Comparison of ENCODE assay signal across 29 cellular contexts in genomic region chr2:9585486-9585885, GRCh38.
"Had no signal": no experiment of that assay in that cellular context is flagged by ENCODE, and none has a peak within 500 bp of the region (broad histone marks: within the 10 kb centered on the region; RNA-seq: fewer than 3 reads in every experiment).

No MANE protein-coding gene starts in this region.

- H3K4me1 Mint-ChIP-seq: activated naive CD8-positive, alpha-beta T cell treated with anti-CD3 and anti-CD28 coated beads for 36 hours had no signal

- H3K9me3 ChIP-seq: adrenal gland, SJCRH30, SK-N-SH had no signal

- H3K4me1 ChIP-seq: SJCRH30 had no signal

- H3K4me3 ChIP-seq: adrenal gland, SJCRH30 had no signal

- DNase-seq: activated CD4-positive, alpha-beta T cell treated with anti-CD3 and anti-CD28 coated beads, Interleukin-2, amount 50 U/mL, for 1 hour; activated CD4-positive, CD25-positive, alpha-beta regulatory T cell; activated CD8-positive, alpha-beta memory T cell treated with anti-CD3 and anti-CD28 coated beads, Interleukin-2, amount 50 U/mL, for 4 hours; activated CD8-positive, alpha-beta T cell treated with anti-CD3 and anti-CD28 coated beads for 36 hours; activated gamma-delta T cell; activated naive CD4-positive, alpha-beta T cell treated with anti-CD3 and anti-CD28 coated beads for 36 hours; activated naive CD8-positive, alpha-beta T cell treated with anti-CD3 and anti-CD28 coated beads for 36 hours; activated T-cell treated with anti-CD3 and anti-CD28 coated beads, Interleukin-2, amount 50 U/mL, for 4 hours; adrenal gland; anterior cingulate cortex; cerebellar nuclear complex; Karpas-422; MM.1S; NCI-H1105; NCI-H1436; NCI-H1694 treated with DMSO at 0.1 percent for 48 hours; NCI-H2029 treated with DMSO at 0.1 percent for 48 hours; NCI-H345; NCI-H510A; NCI-H526 treated with DMSO at 0.1 percent for 48 hours; NCI-H82; NK-92 treated with Interleukin-12 subunit alpha and Interleukin-12 subunit beta, amount 100 ng/mL, for 24 hours; OCI-M1; RPMI8226; SJCRH30; SK-N-SH had no signal

- H3K4me3 Mint-ChIP-seq: activated CD8-positive, alpha-beta T cell treated with anti-CD3 and anti-CD28 coated beads for 36 hours; activated naive CD4-positive, alpha-beta T cell treated with anti-CD3 and anti-CD28 coated beads for 36 hours; activated naive CD8-positive, alpha-beta T cell treated with anti-CD3 and anti-CD28 coated beads for 36 hours; activated T-cell treated with anti-CD3 and anti-CD28 coated beads, Interleukin-2, amount 50 U/mL, for 4 hours; activated T-helper 17 cell treated with anti-CD3 and anti-CD28 coated beads, Interleukin-2, amount 50 U/mL, for 72 hours had no signal

- ATAC-seq: activated CD8-positive, alpha-beta T cell treated with anti-CD3 and anti-CD28 coated beads for 36 hours; activated T-cell treated with anti-CD3 and anti-CD28 coated beads, Interleukin-2, amount 50 U/mL, for 4 hours; activated T-helper 17 cell treated with anti-CD3 and anti-CD28 coated beads, Interleukin-2, amount 50 U/mL, for 72 hours; Panc1; Right ventricle myocardium inferior had no signal

- H3K27me3 Mint-ChIP-seq: activated CD8-positive, alpha-beta T cell treated with anti-CD3 and anti-CD28 coated beads for 36 hours; activated naive CD8-positive, alpha-beta T cell treated with anti-CD3 and anti-CD28 coated beads for 36 hours; activated T-helper 17 cell treated with anti-CD3 and anti-CD28 coated beads, Interleukin-2, amount 50 U/mL, for 72 hours had no signal

- H3K27ac ChIP-seq: adrenal gland, SJCRH30 had no signal

- H3K27me3 ChIP-seq: adrenal gland, SJCRH30 had no signal

- H3K27ac Mint-ChIP-seq: activated naive CD4-positive, alpha-beta T cell treated with anti-CD3 and anti-CD28 coated beads for 36 hours; activated naive CD8-positive, alpha-beta T cell treated with anti-CD3 and anti-CD28 coated beads for 36 hours had no signal

- H3K9me3 Mint-ChIP-seq: activated CD8-positive, alpha-beta T cell treated with anti-CD3 and anti-CD28 coated beads for 36 hours; activated naive CD4-positive, alpha-beta T cell treated with anti-CD3 and anti-CD28 coated beads for 36 hours; activated naive CD8-positive, alpha-beta T cell treated with anti-CD3 and anti-CD28 coated beads for 36 hours; activated T-cell treated with anti-CD3 and anti-CD28 coated beads, Interleukin-2, amount 50 U/mL, for 4 hours; activated T-helper 17 cell treated with anti-CD3 and anti-CD28 coated beads, Interleukin-2, amount 50 U/mL, for 72 hours had no signal
